Comparison of ENCODE assay signal across 25 cellular contexts in the genomic region with DNA sequence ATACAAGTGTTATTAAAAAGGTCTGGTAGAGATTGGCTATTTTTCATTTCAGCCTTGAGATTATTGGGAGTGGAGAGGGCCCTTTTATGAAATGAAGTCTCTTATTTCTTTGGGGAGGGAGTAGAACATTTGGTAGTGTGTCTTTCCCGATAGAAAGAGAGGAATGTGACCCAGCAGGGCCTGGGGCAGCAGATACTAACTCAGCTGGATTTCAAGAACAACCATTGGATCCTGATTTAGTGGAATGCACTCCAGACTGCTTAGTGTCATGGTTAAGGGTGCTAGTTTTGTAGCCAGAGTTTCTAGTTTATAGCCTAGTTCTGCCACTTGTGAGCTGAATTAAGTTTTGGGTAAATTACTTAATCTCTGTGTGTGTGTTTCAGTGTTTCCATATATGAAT. TPM values are rescaled to one million over a fixed set of nuclear protein-coding genes. Genes with fewer than 3 reads are reported as not detected.
"Had no signal": no experiment of that assay in that cellular context is flagged by ENCODE, and none has a peak within 500 bp of the region (broad histone marks: within the 10 kb centered on the region; RNA-seq: fewer than 3 reads in every experiment).

No MANE protein-coding gene starts in this region.

- H3K4me3 Mint-ChIP-seq: natural killer cell treated with Interleukin-12 subunit alpha and Interleukin-12 subunit beta and Interleukin-15 and Interleukin-18, amount 100 ng/mL, for 72 hours; neural progenitor cell; stimulated activated naive B cell treated with anti-CD40 and anti-IgM and Interleukin-4, amounts not matched to agents 10 μg/mL and 1 μg/mL and 100 μg/mL, for 72 hours had no signal

- H3K4me1 ChIP-seq: colonic mucosa, foreskin keratinocyte, neural progenitor cell, right atrium auricular region, sigmoid colon, stomach, upper lobe of left lung, uterus had no signal

- H3K36me3 ChIP-seq: colonic mucosa, neural progenitor cell, ovary, right atrium auricular region, sigmoid colon, stomach, thoracic aorta, upper lobe of left lung, uterus had no signal

- ATAC-seq: foreskin keratinocyte; left cardiac atrium; natural killer cell treated with Interleukin-12 subunit alpha and Interleukin-12 subunit beta and Interleukin-15 and Interleukin-18, amount 100 ng/mL, for 72 hours; stimulated activated naive B cell treated with anti-CD40 and anti-IgM and Interleukin-4, amounts not matched to agents 10 μg/mL and 1 μg/mL and 100 μg/mL, for 72 hours had no signal

- FAIRE-seq: endothelial cell of umbilical vein had no signal

- H2AFZ ChIP-seq: hepatocyte, neural progenitor cell had no signal

- H3K27ac ChIP-seq: colonic mucosa, foreskin keratinocyte, hepatocyte, neural progenitor cell, ovary, right atrium auricular region, sigmoid colon, skin epidermis, stomach, thoracic aorta, upper lobe of left lung, uterus had no signal

- H3K4me1 Mint-ChIP-seq: stimulated activated naive B cell treated with anti-CD40 and anti-IgM and Interleukin-4, amounts not matched to agents 10 μg/mL and 1 μg/mL and 100 μg/mL, for 72 hours had no signal

- H3K27ac Mint-ChIP-seq: natural killer cell treated with Interleukin-12 subunit alpha and Interleukin-12 subunit beta and Interleukin-15 and Interleukin-18, amount 100 ng/mL, for 72 hours; neural progenitor cell; stimulated activated naive B cell treated with anti-CD40 and anti-IgM and Interleukin-4, amounts not matched to agents 10 μg/mL and 1 μg/mL and 100 μg/mL, for 72 hours had no signal

- H3K4me3 ChIP-seq: colonic mucosa, hepatocyte, neural progenitor cell, ovary, right atrium auricular region, sigmoid colon, skin epidermis, stomach, thoracic aorta, upper lobe of left lung, uterus had no signal

- DNase-seq: cerebellar nuclear complex; colonic mucosa; dermis blood vessel endothelial cell; erythroblast; foreskin keratinocyte; head of caudate nucleus; kidney; left cardiac atrium; nucleus accumbens; ovary; sigmoid colon; stimulated activated CD4-positive, alpha-beta T cell treated with anti-CD3 and anti-CD28 coated beads, Interleukin-2, amount 100 ng/mL, for 24 hours; stimulated activated CD4-positive, alpha-beta T cell treated with anti-CD3 and anti-CD28 coated beads, Interleukin-4, amount 100 ng/mL, for 4 hours; stimulated activated naive B cell treated with anti-CD40 and anti-IgM and Interleukin-4, amounts not matched to agents 10 μg/mL and 1 μg/mL and 100 μg/mL, for 72 hours; stomach; substantia nigra; upper lobe of left lung; uterus had no signal

- H3K79me2 ChIP-seq: hepatocyte had no signal

- H3K9me3 ChIP-seq: colonic mucosa, ovary, right atrium auricular region, sigmoid colon, stomach, thoracic aorta, upper lobe of left lung, uterus had no signal

- H3K9ac ChIP-seq: neural progenitor cell had no signal

- H3K27me3 ChIP-seq: colonic mucosa, foreskin keratinocyte, hepatocyte, neural progenitor cell, ovary, right atrium auricular region, sigmoid colon, stomach, upper lobe of left lung, uterus had no signal

- H3K27me3 Mint-ChIP-seq: natural killer cell treated with Interleukin-12 subunit alpha and Interleukin-12 subunit beta and Interleukin-15 and Interleukin-18, amount 100 ng/mL, for 72 hours; stimulated activated naive B cell treated with anti-CD40 and anti-IgM and Interleukin-4, amounts not matched to agents 10 μg/mL and 1 μg/mL and 100 μg/mL, for 72 hours had no signal

- H3K36me3 Mint-ChIP-seq: natural killer cell treated with Interleukin-12 subunit alpha and Interleukin-12 subunit beta and Interleukin-15 and Interleukin-18, amount 100 ng/mL, for 72 hours; neural progenitor cell; stimulated activated naive B cell treated with anti-CD40 and anti-IgM and Interleukin-4, amounts not matched to agents 10 μg/mL and 1 μg/mL and 100 μg/mL, for 72 hours had no signal

- H3K4me2 ChIP-seq: hepatocyte, neural progenitor cell had no signal

RNA-seq across cellular contexts. Expression of a gene that starts 18.4 kb away (rescaled TPM):
- total RNA-seq: natural killer cell treated with Interleukin-12 subunit alpha and Interleukin-12 subunit beta and Interleukin-15 and Interleukin-18, amount 100 ng/mL, for 72 hours had no signal
